26 cellular contexts compared by ENCODE assay signal in genomic region chr2:129896226-129897100, GRCh38.
"Had no signal": no experiment of that assay in that cellular context is flagged by ENCODE, and none has a peak within 500 bp of the region (broad histone marks: within the 10 kb centered on the region; RNA-seq: fewer than 3 reads in every experiment).

No MANE protein-coding gene starts in this region.

- DNase-seq: cerebellar nuclear complex; dorsolateral prefrontal cortex; effector memory CD4-positive, alpha-beta T cell; esophagus squamous epithelium; foreskin fibroblast; immature natural killer cell; left cardiac atrium; left ventricle myocardium inferior; lower lobe of right lung; midbrain; occipital lobe; right lobe of liver; stimulated activated CD4-positive, alpha-beta T cell treated with anti-CD3 and anti-CD28 coated beads, Interleukin-15, amount 100 ng/mL, for 24 hours; stimulated activated CD4-positive, alpha-beta T cell treated with anti-CD3 and anti-CD28 coated beads, Interleukin-1b, Interleukin-23, amount 100 ng/mL, for 48 hours; stimulated activated CD4-positive, alpha-beta T cell treated with anti-CD3 and anti-CD28 coated beads, Interleukin-4, amount 100 ng/mL, for 24 hours; upper lobe of right lung had no signal

- H3K9ac ChIP-seq: neural progenitor cell, parathyroid adenoma had no signal

- H3K27ac Mint-ChIP-seq: immature natural killer cell; memory B cell; natural killer cell treated with Interleukin-12 subunit alpha and Interleukin-12 subunit beta and Interleukin-15 and Interleukin-18, amount 100 ng/mL, for 72 hours; neural progenitor cell; stimulated activated memory B cell treated with anti-CD40 and anti-IgM and Interleukin-4, amounts not matched to agents 10 μg/mL and 1 μg/mL and 100 μg/mL, for 72 hours; stimulated activated naive CD8-positive, alpha-beta T cell treated with anti-CD3 and anti-CD28 coated beads, Interleukin-15, Interleukin-2, amounts not matched to agents 100 ng/mL and 50 ng/mL, for 24 hours had no signal

- H3K4me3 ChIP-seq: dorsolateral prefrontal cortex, esophagus squamous epithelium, gastroesophageal sphincter, left ventricle myocardium inferior, lower lobe of right lung, neural progenitor cell, prostate gland, right lobe of liver, tibial artery, upper lobe of right lung had no signal

- H3K4me3 Mint-ChIP-seq: immature natural killer cell; memory B cell; natural killer cell treated with Interleukin-12 subunit alpha and Interleukin-12 subunit beta and Interleukin-15 and Interleukin-18, amount 100 ng/mL, for 72 hours; neural progenitor cell; stimulated activated memory B cell treated with anti-CD40 and anti-IgM and Interleukin-4, amounts not matched to agents 10 μg/mL and 1 μg/mL and 100 μg/mL, for 72 hours; stimulated activated naive CD8-positive, alpha-beta T cell treated with anti-CD3 and anti-CD28 coated beads, Interleukin-15, Interleukin-2, amounts not matched to agents 100 ng/mL and 50 ng/mL, for 24 hours had no signal

- H3K9me3 Mint-ChIP-seq: natural killer cell treated with Interleukin-12 subunit alpha and Interleukin-12 subunit beta and Interleukin-15 and Interleukin-18, amount 100 ng/mL, for 72 hours; stimulated activated naive CD8-positive, alpha-beta T cell treated with anti-CD3 and anti-CD28 coated beads, Interleukin-15, Interleukin-2, amounts not matched to agents 100 ng/mL and 50 ng/mL, for 24 hours had no signal

- H3K27ac ChIP-seq: dorsolateral prefrontal cortex, epithelial cell of prostate, esophagus squamous epithelium, gastroesophageal sphincter, left ventricle myocardium inferior, lower lobe of right lung, neural progenitor cell, parathyroid adenoma, prostate gland, right lobe of liver, tibial artery, upper lobe of right lung had no signal

- H3K9me3 ChIP-seq: esophagus squamous epithelium, lower lobe of right lung, prostate gland, right lobe of liver, tibial artery had no signal

- H3K4me1 ChIP-seq: esophagus squamous epithelium, gastroesophageal sphincter, left ventricle myocardium inferior, lower lobe of right lung, neural progenitor cell, parathyroid adenoma, prostate gland, right lobe of liver, tibial artery, upper lobe of right lung had no signal

- H3K36me3 ChIP-seq: esophagus squamous epithelium, gastroesophageal sphincter, left ventricle myocardium inferior, lower lobe of right lung, neural progenitor cell, prostate gland, right lobe of liver, tibial artery, upper lobe of right lung had no signal

- H3K4me1 Mint-ChIP-seq: immature natural killer cell; memory B cell; neural progenitor cell; stimulated activated memory B cell treated with anti-CD40 and anti-IgM and Interleukin-4, amounts not matched to agents 10 μg/mL and 1 μg/mL and 100 μg/mL, for 72 hours had no signal

- H3K27me3 ChIP-seq: neural progenitor cell, right lobe of liver had no signal

- H3K36me3 Mint-ChIP-seq: immature natural killer cell; memory B cell; natural killer cell treated with Interleukin-12 subunit alpha and Interleukin-12 subunit beta and Interleukin-15 and Interleukin-18, amount 100 ng/mL, for 72 hours; neural progenitor cell; stimulated activated memory B cell treated with anti-CD40 and anti-IgM and Interleukin-4, amounts not matched to agents 10 μg/mL and 1 μg/mL and 100 μg/mL, for 72 hours had no signal

- ATAC-seq: gastroesophageal sphincter; left cardiac atrium; lower lobe of right lung; natural killer cell treated with Interleukin-12 subunit alpha and Interleukin-12 subunit beta and Interleukin-15 and Interleukin-18, amount 100 ng/mL, for 72 hours; stimulated activated memory B cell treated with anti-CD40 and anti-IgM and Interleukin-4, amounts not matched to agents 10 μg/mL and 1 μg/mL and 100 μg/mL, for 72 hours; upper lobe of right lung had no signal
